In genomic region chr2:15561574-15562344, GRCh38 we compare ENCODE assay signal across 8 cellular contexts. TPM values are rescaled to one million over a fixed set of nuclear protein-coding genes. Genes with fewer than 3 reads are reported as not detected.
DNase-seq lines count a peak whose midpoint lies in the region; ATAC-seq and TF ChIP-seq lines count a peak whose summit lies in the region.

No MANE protein-coding gene starts in this region.

- DNase-seq in G401 (ENCODE audit: low spot score) = peak; percentile 69
- DNase-seq in Kasumi-1 (lab: John Stamatoyannopoulos, UW) = peak; percentile 66 to 80
- DNase-seq in dorsolateral prefrontal cortex = peak in 2 of 10 donors; percentile 21
- DNase-seq in lower leg skin (ENCODE audit: low spot score in 2 of 2) = no peak
- no peak for DNase-seq in SW 1271 (lab: John Stamatoyannopoulos, UW)

- peak overlapping the region; percentile 99 for H3K4me3 Mint-ChIP-seq in stimulated activated memory B cell treated with anti-CD40 and anti-IgM and Interleukin-4, amounts not matched to agents 10 μg/mL and 1 μg/mL and 100 μg/mL, for 72 hours

- H3K27ac ChIP-seq in VCaP (peak overlapping the region; percentile 67), dorsolateral prefrontal cortex (peak overlapping the region in 55 of 59 donors; percentile 30 to 89 (median 78))

- TF ChIP-seq POLR2A in lower leg skin (IDR thresholded peaks at IDR 0.05) = no peak

- TF ChIP-seq CTCF in VCaP (conservative IDR thresholded peaks at IDR 0.05) (no peak), dorsolateral prefrontal cortex (IDR thresholded peaks at IDR 0.05 in 54 of 56, conservative IDR thresholded peaks at IDR 0.05 in 2 of 56; ENCODE audit: low read depth in 1 of 56, partially characterized antibody in 56 of 56) (peak in 4 of 56 donors; percentile 0 to 37 (median 4)), lower leg skin (IDR thresholded peaks at IDR 0.05) (no peak)

- H3K27ac Mint-ChIP-seq in stimulated activated memory B cell treated with anti-CD40 and anti-IgM and Interleukin-4, amounts not matched to agents 10 μg/mL and 1 μg/mL and 100 μg/mL, for 72 hours = peak overlapping the region; percentile 87

- peaks cover 26% of the 10 kb centered on the region for H3K4me1 Mint-ChIP-seq in stimulated activated memory B cell treated with anti-CD40 and anti-IgM and Interleukin-4, amounts not matched to agents 10 μg/mL and 1 μg/mL and 100 μg/mL, for 72 hours

- intact Hi-C loops in dorsolateral prefrontal cortex (cut with DNase I) (loop anchor here (1.0 to 10.0 kb wide), 4 partner anchors 30 to 927 kb away; partner anchors contain the start of genes DDX1 (in 1 of the 2) and LRATD1 (in 1 of the 2)), lower leg skin (cut with DNase I; ENCODE audit: low total_unique reads) (no loop called here)

- H3K4me3 ChIP-seq in dorsolateral prefrontal cortex (peak overlapping the region; percentile 50 to 91 (median 82)), lower leg skin (ENCODE audit: low read depth, poor library complexity, severe bottlenecking) (peak overlapping the region; percentile 96)

- in situ Hi-C loops in G401 (cut with HindIII; ENCODE audit: low sequenced_read_pairs) = no loop called here

- H3K36me3 Mint-ChIP-seq in stimulated activated memory B cell treated with anti-CD40 and anti-IgM and Interleukin-4, amounts not matched to agents 10 μg/mL and 1 μg/mL and 100 μg/mL, for 72 hours = no peaks in the 10 kb centered on the region

- H3K9me3 Mint-ChIP-seq in stimulated activated memory B cell treated with anti-CD40 and anti-IgM and Interleukin-4, amounts not matched to agents 10 μg/mL and 1 μg/mL and 100 μg/mL, for 72 hours = no peaks in the 10 kb centered on the region

- WGBS in lower leg skin, 2 donors = 5 to 6% methylated on average over 13 of the region's 13 CpGs

- H3K27me3 ChIP-seq in dorsolateral prefrontal cortex = no peaks in the 10 kb centered on the region

- peaks cover 8% of the 10 kb centered on the region for H3K27me3 Mint-ChIP-seq in stimulated activated memory B cell treated with anti-CD40 and anti-IgM and Interleukin-4, amounts not matched to agents 10 μg/mL and 1 μg/mL and 100 μg/mL, for 72 hours

- peak; percentile 18 for ATAC-seq in GM21825 (IDR thresholded peaks at IDR 0.05; ENCODE audit: unreplicated experiment)
- ATAC-seq in stimulated activated memory B cell treated with anti-CD40 and anti-IgM and Interleukin-4, amounts not matched to agents 10 μg/mL and 1 μg/mL and 100 μg/mL, for 72 hours = peak; percentile 46

RNA-seq across cellular contexts. Expression of gene NBAS, which starts 0.6 kb away (rescaled TPM):
- total RNA-seq in G401 (2014; rRNA removed; shearing (Covaris generic)) = 31.1 and 45.1 TPM in 2 replicates
- 10 to 100 TPM; 54.5 to 99.1 (median 74.0) TPM for total RNA-seq in dorsolateral prefrontal cortex
- 10 to 100 TPM; 26.6 to 40.2 (median 38.3) TPM for total RNA-seq in lower leg skin

RNA-seq across cellular contexts. Expression of gene DDX1, which starts 29.9 kb away (rescaled TPM):
- total RNA-seq in G401 (2014; rRNA removed; shearing (Covaris generic)) = 89.5 and 131 TPM in 2 replicates
- total RNA-seq in dorsolateral prefrontal cortex (100 to 1,000 TPM in 92 of 120 experiments, 10 to 100 TPM in 28; 55.0 to 151 (median 117) TPM), lower leg skin (10 to 100 TPM; 38.8 to 55.5 (median 44.4) TPM)

Comparison
In these comparisons a context has a peak if more than half of its experiments do, and no peak if none do; other contexts are left out.
1. DNase-seq: peak in G401 (single experiment) and Kasumi-1 (2 of 2); none in lower leg skin (0 of 2) and SW 1271 (0 of 2).